Comparison of ENCODE assay signal across 2 cellular contexts in genomic region chr3:183583331-183584245, GRCh38.
A peak's percentile ranks its signal among the peaks of the same experiment; 100 is the strongest.
TF ChIP-seq lines count a peak whose summit lies in the region.

No MANE protein-coding gene starts in this region.

TF ChIP-seq in WTC11, 78 proteins besides CTCF, POLR2A, EP300 and RAD21:
- no peak for TF ChIP-seq AR (CRISPR knock-in tag; IDR thresholded peaks at IDR 0.05)
- no peak for TF ChIP-seq SOX15 (CRISPR knock-in tag; IDR thresholded peaks at IDR 0.05)
- TF ChIP-seq ZBTB21 (CRISPR knock-in tag; IDR thresholded peaks at IDR 0.05; ENCODE audit: borderline replicate concordance) = no peak
- no peak for TF ChIP-seq GRHL2 (CRISPR knock-in tag; IDR thresholded peaks at IDR 0.05; ENCODE audit: insufficient replicate concordance, severe bottlenecking)
- no peak for TF ChIP-seq GABPB1 (CRISPR knock-in tag; IDR thresholded peaks at IDR 0.05)
- no peak for TF ChIP-seq MLX (CRISPR knock-in tag; IDR thresholded peaks at IDR 0.05)

TF ChIP-seq in HepG2, 621 proteins besides CTCF, POLR2A, EP300 and RAD21:
- TF ChIP-seq ATF4 (CRISPR knock-in tag; IDR thresholded peaks at IDR 0.05) (no peak), CBFB (CRISPR knock-in tag; IDR thresholded peaks at IDR 0.05) (no peak), NFKBIZ (CRISPR knock-in tag; IDR thresholded peaks at IDR 0.05) (no peak), ZFP1 (CRISPR knock-in tag; IDR thresholded peaks at IDR 0.05) (no peak), HNF4G (IDR thresholded peaks at IDR 0.05; ENCODE audit: borderline replicate concordance, low read depth, low read length) (0 out of 2 replicates have a peak, but pooled peaks have one; percentile 30), HNF4G (CRISPR knock-in tag; IDR thresholded peaks at IDR 0.05; ENCODE audit: borderline replicate concordance, low read depth) (no peak), ZSCAN29 (CRISPR knock-in tag; conservative IDR thresholded peaks at IDR 0.05) (no peak), MLXIP (CRISPR knock-in tag; IDR thresholded peaks at IDR 0.05; ENCODE audit: borderline replicate concordance) (no peak), CENPBD1 (CRISPR knock-in tag; IDR thresholded peaks at IDR 0.05; ENCODE audit: borderline replicate concordance, low read depth) (no peak), PATZ1 (CRISPR knock-in tag; IDR thresholded peaks at IDR 0.05) (0 out of 2 replicates have a peak, but pooled peaks have one; percentile 24), SNAI1 (CRISPR knock-in tag; IDR thresholded peaks at IDR 0.05; ENCODE audit: borderline replicate concordance) (no peak), ZNF281 (CRISPR knock-in tag; IDR thresholded peaks at IDR 0.05; ENCODE audit: borderline replicate concordance) (peak; percentile 2; the same call in 1 of the 2 replicates), CHCHD3 (CRISPR knock-in tag; IDR thresholded peaks at IDR 0.05) (no peak), ZSCAN22 (CRISPR knock-in tag; IDR thresholded peaks at IDR 0.05) (peak; percentile 92), SIN3A (IDR thresholded peaks at IDR 0.05; ENCODE audit: borderline replicate concordance, low read depth, low read length) (no peak), ZNF30 (CRISPR knock-in tag; IDR thresholded peaks at IDR 0.05) (no peak), HNF4A (CRISPR knock-in tag; IDR thresholded peaks at IDR 0.05) (peak; percentile 57), SNAPC2 (CRISPR knock-in tag; IDR thresholded peaks at IDR 0.05) (no peak), ZNF747 (CRISPR knock-in tag; IDR thresholded peaks at IDR 0.05; ENCODE audit: borderline replicate concordance) (no peak), SIX1 (CRISPR knock-in tag; IDR thresholded peaks at IDR 0.05; ENCODE audit: borderline replicate concordance) (no peak)
